13 cellular contexts compared by ENCODE assay signal in the genomic region with DNA sequence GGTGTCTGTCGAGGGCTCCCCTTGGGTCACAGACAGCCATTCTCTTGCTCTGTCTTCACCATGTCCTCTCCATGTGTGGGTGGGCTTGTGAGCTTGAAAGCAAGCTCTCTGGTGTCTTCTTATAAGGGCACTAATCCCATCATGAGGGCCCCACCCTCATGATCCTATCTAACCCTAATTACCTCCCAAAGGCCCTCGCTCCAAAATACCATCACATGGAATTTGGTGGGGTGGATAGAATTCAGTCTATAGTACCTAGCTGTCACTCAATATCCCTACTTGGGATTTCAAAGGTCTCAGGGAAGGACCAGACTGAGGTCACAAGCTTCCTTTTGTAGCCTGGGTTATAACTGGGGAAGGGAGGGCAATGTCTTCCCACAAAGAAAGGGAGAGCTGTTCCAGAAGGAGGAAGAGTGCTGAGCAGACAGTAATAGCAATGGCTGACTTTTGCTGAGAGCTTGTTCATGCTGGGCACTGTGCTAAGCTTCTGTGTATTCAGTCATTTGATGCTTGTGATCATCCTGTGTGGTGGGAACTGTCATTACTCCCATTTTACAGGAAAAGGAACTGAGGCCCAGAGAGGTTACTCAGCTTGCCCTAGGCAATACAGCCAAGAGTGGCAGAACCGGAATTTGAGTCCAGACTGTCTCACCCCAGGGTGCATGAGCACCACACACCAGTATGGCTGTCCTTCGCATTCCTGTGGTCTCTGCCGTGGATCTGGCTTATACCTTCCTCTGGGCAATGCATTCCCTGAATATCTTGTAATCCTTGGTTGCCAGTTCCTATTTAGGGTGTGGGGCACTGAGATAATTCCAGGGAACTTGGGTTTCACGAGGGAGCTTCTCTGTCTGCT. TPM values are rescaled to one million over a fixed set of nuclear protein-coding genes. Genes with fewer than 3 reads are reported as not detected.
A peak's percentile ranks its signal among the peaks of the same experiment; 100 is the strongest.
DNase-seq lines count a peak whose midpoint lies in the region; ATAC-seq and TF ChIP-seq lines count a peak whose summit lies in the region.
"Had no signal": no experiment of that assay in that cellular context is flagged by ENCODE, and none has a peak within 500 bp of the region (broad histone marks: within the 10 kb centered on the region; RNA-seq: fewer than 3 reads in every experiment).

No MANE protein-coding gene starts in this region.

- H3K4me1 Mint-ChIP-seq in activated naive CD4-positive, alpha-beta T cell treated with anti-CD3 and anti-CD28 coated beads, Interleukin-2, amount 50 U/mL, for 24 hours, result peaks cover 64% of the 10 kb centered on the region
- peaks cover 27% of the 10 kb centered on the region for H3K4me1 Mint-ChIP-seq in T-helper 17 cell
- peaks cover 39% of the 10 kb centered on the region for H3K4me1 Mint-ChIP-seq in stimulated activated memory B cell treated with anti-CD40 and anti-IgM and Interleukin-4, amounts not matched to agents 10 μg/mL and 1 μg/mL and 100 μg/mL, for 72 hours
- H3K4me1 Mint-ChIP-seq in progenitor cell of endocrine pancreas (ENCODE audit: low read depth), result no peaks in the 10 kb centered on the region

- no peaks in the 10 kb centered on the region for H3K27me3 Mint-ChIP-seq in activated naive CD4-positive, alpha-beta T cell treated with anti-CD3 and anti-CD28 coated beads, Interleukin-2, amount 50 U/mL, for 24 hours
- H3K27me3 Mint-ChIP-seq in T-helper 17 cell, result no peaks in the 10 kb centered on the region
- H3K27me3 Mint-ChIP-seq in stimulated activated memory B cell treated with anti-CD40 and anti-IgM and Interleukin-4, amounts not matched to agents 10 μg/mL and 1 μg/mL and 100 μg/mL, for 72 hours, result no peaks in the 10 kb centered on the region
- peaks cover 17% of the 10 kb centered on the region for H3K27me3 Mint-ChIP-seq in progenitor cell of endocrine pancreas

- TF ChIP-seq CTCF in epithelial cell of esophagus (IDR thresholded peaks at IDR 0.05; ENCODE audit: insufficient read depth, low read depth, low read length, missing control alignments) (no peak), progenitor cell of endocrine pancreas (IDR thresholded peaks at IDR 0.05; ENCODE audit: unreplicated experiment) (no peak)

- peaks cover 66% of the 10 kb centered on the region for H3K36me3 Mint-ChIP-seq in activated naive CD4-positive, alpha-beta T cell treated with anti-CD3 and anti-CD28 coated beads, Interleukin-2, amount 50 U/mL, for 24 hours
- peaks cover 24% of the 10 kb centered on the region for H3K36me3 Mint-ChIP-seq in T-helper 17 cell (ENCODE audit: low read depth)
- H3K36me3 Mint-ChIP-seq in stimulated activated memory B cell treated with anti-CD40 and anti-IgM and Interleukin-4, amounts not matched to agents 10 μg/mL and 1 μg/mL and 100 μg/mL, for 72 hours, result peaks cover 96% of the 10 kb centered on the region
- peaks cover 2% of the 10 kb centered on the region for H3K36me3 Mint-ChIP-seq in progenitor cell of endocrine pancreas (ENCODE audit: insufficient read depth)

- no peak overlapping the region for H3K4me3 Mint-ChIP-seq in activated naive CD4-positive, alpha-beta T cell treated with anti-CD3 and anti-CD28 coated beads, Interleukin-2, amount 50 U/mL, for 24 hours
- H3K4me3 Mint-ChIP-seq in T-helper 17 cell (no peak overlapping the region), progenitor cell of endocrine pancreas (ENCODE audit: low read depth) (no peak overlapping the region)
- H3K4me3 Mint-ChIP-seq in stimulated activated memory B cell treated with anti-CD40 and anti-IgM and Interleukin-4, amounts not matched to agents 10 μg/mL and 1 μg/mL and 100 μg/mL, for 72 hours, result no peak overlapping the region

- H3K4me3 ChIP-seq in epithelial cell of esophagus (ENCODE audit: low read length), result no peak overlapping the region
- H3K4me3 ChIP-seq: HAP-1, SK-N-MC had no signal

- no peak for DNase-seq in activated naive CD4-positive, alpha-beta T cell treated with Interleukin-2 at 50 U/mL for 16 hours
- no peak for DNase-seq in T-helper 17 cell
- peak; percentile 95 for DNase-seq in epithelial cell of esophagus (ENCODE audit: low read depth)
- DNase-seq in NCI-H524 (lab: John Stamatoyannopoulos, UW), result no peak
- DNase-seq in progenitor cell of endocrine pancreas (ENCODE audit: low spot score, unreplicated experiment), result no peak
- DNase-seq in stimulated activated CD4-positive, alpha-beta T cell treated with anti-CD3 and anti-CD28 coated beads, Interleukin-2, amount 100 ng/mL, for 24 hours, result no peak
- DNase-seq: GDM1 had no signal

- peaks cover 4% of the 10 kb centered on the region for H3K9me3 Mint-ChIP-seq in activated naive CD4-positive, alpha-beta T cell treated with anti-CD3 and anti-CD28 coated beads, Interleukin-2, amount 50 U/mL, for 24 hours
- peaks cover 16% of the 10 kb centered on the region for H3K9me3 Mint-ChIP-seq in stimulated activated memory B cell treated with anti-CD40 and anti-IgM and Interleukin-4, amounts not matched to agents 10 μg/mL and 1 μg/mL and 100 μg/mL, for 72 hours
- H3K9me3 Mint-ChIP-seq in progenitor cell of endocrine pancreas (ENCODE audit: low read depth), result peaks cover 17% of the 10 kb centered on the region

- H3K27ac Mint-ChIP-seq in activated naive CD4-positive, alpha-beta T cell treated with anti-CD3 and anti-CD28 coated beads, Interleukin-2, amount 50 U/mL, for 24 hours, result peak overlapping the region; percentile 46
- H3K27ac Mint-ChIP-seq in T-helper 17 cell (peak overlapping the region; percentile 32), progenitor cell of endocrine pancreas (no peak overlapping the region)
- peak overlapping the region; percentile 32 for H3K27ac Mint-ChIP-seq in stimulated activated memory B cell treated with anti-CD40 and anti-IgM and Interleukin-4, amounts not matched to agents 10 μg/mL and 1 μg/mL and 100 μg/mL, for 72 hours

- no peak for ATAC-seq in T-helper 17 cell
- no peak for ATAC-seq in stimulated activated memory B cell treated with anti-CD40 and anti-IgM and Interleukin-4, amounts not matched to agents 10 μg/mL and 1 μg/mL and 100 μg/mL, for 72 hours
- ATAC-seq: activated CD4-positive, CD25-positive, alpha-beta regulatory T cell treated with anti-CD3 and anti-CD28 coated beads, Interleukin-2, amount 50 U/mL, for 24 hours had no signal

- H3K9me3 ChIP-seq in T-helper 17 cell (ENCODE audit: control insufficient read depth, low read length, poor library complexity, severe bottlenecking), result peaks cover 5% of the 10 kb centered on the region
- H3K9me3 ChIP-seq: HAP-1 had no signal

RNA-seq across cellular contexts. Expression of a gene that starts 8.2 kb away (rescaled TPM):
- total RNA-seq in T-helper 17 cell, result 100 to 1,000 TPM; 533 to 557 TPM
- 0.62 and 1.2 TPM in 2 replicates for total RNA-seq in progenitor cell of endocrine pancreas

RNA-seq across cellular contexts. Expression of a gene that starts 19.6 kb away (rescaled TPM):
- total RNA-seq in T-helper 17 cell, result 10 to 100 TPM; 17.1 to 20.6 TPM
- not detected in 2 replicates for total RNA-seq in progenitor cell of endocrine pancreas
- total RNA-seq: glomerular endothelial cell had no signal

RNA-seq across cellular contexts. Expression of a gene that starts 24.1 kb away (rescaled TPM):
- total RNA-seq in T-helper 17 cell, result 1 to 10 TPM; 1.8 to 4.7 TPM
- total RNA-seq in progenitor cell of endocrine pancreas, result not detected in 2 replicates
- total RNA-seq: glomerular endothelial cell had no signal

RNA-seq across cellular contexts. Expression of a gene that starts 27.8 kb away (rescaled TPM):
- total RNA-seq in T-helper 17 cell (under 1 TPM; 0.39 to 0.52 TPM), progenitor cell of endocrine pancreas (0.20 TPM in 1 of 2 replicates, not detected in the other)
- total RNA-seq: glomerular endothelial cell had no signal

RNA-seq across cellular contexts. Expression of a gene that starts 47.1 kb away (rescaled TPM):
- total RNA-seq in T-helper 17 cell, result not detected
- 14.2 and 17.3 TPM in 2 replicates for total RNA-seq in progenitor cell of endocrine pancreas
- total RNA-seq: glomerular endothelial cell had no signal

Comparison
In these comparisons a context has a peak if more than half of its experiments do, and no peak if none do; other contexts are left out.
1. RNA of a gene that starts 8.2 kb away (total RNA-seq): 533 to 557 TPM in T-helper 17 cell; 0.62 to 1.2 TPM in progenitor cell of endocrine pancreas; every median in the first group is over 100 times any median in the second.
2. RNA of a gene that starts 19.6 kb away (total RNA-seq): 17.1 to 20.6 TPM in T-helper 17 cell; not detected in progenitor cell of endocrine pancreas; every median in the first group is over 10 times any median in the second.